In genomic region chr4:11223261-11223660, GRCh38 we compare ENCODE assay signal across 17 cellular contexts.
DNase-seq lines count a peak whose midpoint lies in the region.
"Had no signal": no experiment of that assay in that cellular context is flagged by ENCODE, and none has a peak within 500 bp of the region (broad histone marks: within the 10 kb centered on the region; RNA-seq: fewer than 3 reads in every experiment).

No MANE protein-coding gene starts in this region.

- peak overlapping the region; percentile 55 for H3K27ac ChIP-seq in ectodermal cell (ENCODE audit: insufficient read depth, low read depth, low read length, poor library complexity, severe bottlenecking)
- no peak overlapping the region for H3K27ac ChIP-seq in CD8-positive, alpha-beta memory T cell (ENCODE audit: low read depth, low read length)
- H3K27ac ChIP-seq: cardiac muscle cell, heart right ventricle, right atrium auricular region, upper lobe of left lung had no signal

- no peaks in the 10 kb centered on the region for H3K4me1 Mint-ChIP-seq in CD8-positive, alpha-beta memory T cell

- no peak overlapping the region for H3K4me3 Mint-ChIP-seq in CD8-positive, alpha-beta memory T cell
- H3K4me3 Mint-ChIP-seq: WTC11 had no signal

- no peaks in the 10 kb centered on the region for H3K36me3 ChIP-seq in ectodermal cell (ENCODE audit: control insufficient read depth, insufficient read depth, low read length)
- no peaks in the 10 kb centered on the region for H3K36me3 ChIP-seq in CD8-positive, alpha-beta memory T cell (ENCODE audit: insufficient read depth, low read length)
- H3K36me3 ChIP-seq: BE2C, cardiac muscle cell, heart right ventricle, right atrium auricular region, upper lobe of left lung had no signal

- WGBS in ectodermal cell, 2 experiments = 39 to 45% methylated on average over 6 of the region's 6 CpGs

- H3K4me1 ChIP-seq in ectodermal cell (ENCODE audit: control insufficient read depth, insufficient read depth, low read length) = peaks cover 6% of the 10 kb centered on the region
- H3K4me1 ChIP-seq in CD8-positive, alpha-beta memory T cell (ENCODE audit: insufficient read depth, low read length) = no peaks in the 10 kb centered on the region
- H3K4me1 ChIP-seq: BE2C, heart right ventricle, right atrium auricular region, upper lobe of left lung had no signal

- POLR2A ChIA-PET in CD8-positive, alpha-beta memory T cell (lab: Charles Lee) = no interaction called here

- no peaks in the 10 kb centered on the region for H3K9me3 ChIP-seq in ectodermal cell (ENCODE audit: control insufficient read depth, low read length)
- no peaks in the 10 kb centered on the region for H3K9me3 ChIP-seq in CD8-positive, alpha-beta memory T cell (ENCODE audit: low read length)
- H3K9me3 ChIP-seq: BE2C, right atrium auricular region, upper lobe of left lung had no signal

- no peaks in the 10 kb centered on the region for H3K36me3 Mint-ChIP-seq in CD8-positive, alpha-beta memory T cell

- no peaks in the 10 kb centered on the region for H3K27me3 Mint-ChIP-seq in CD8-positive, alpha-beta memory T cell

- peak; percentile 3 for DNase-seq in NCI-H2171 treated with DMSO at 0.1 percent for 48 hours (lab: John Stamatoyannopoulos, UW)
- no peak for DNase-seq in NCI-H2171 (lab: John Stamatoyannopoulos, UW)
- peak; percentile 74 for DNase-seq in NCI-H2227 (lab: John Stamatoyannopoulos, UW; ENCODE audit: unreplicated experiment)
- DNase-seq in dermis blood vessel endothelial cell = no peak
- DNase-seq in CD8-positive, alpha-beta memory T cell = no peak
- DNase-seq in HK-2 (ENCODE audit: unreplicated experiment) = no peak
- DNase-seq in AG08395 (ENCODE audit: low spot score) = no peak
- DNase-seq: activated CD4-positive, alpha-beta T cell treated with anti-CD3 and anti-CD28 coated beads, Interleukin-2, amount 50 U/mL, for 4 hours; BE2C; heart right ventricle; NCI-H1694; stimulated activated CD4-positive, alpha-beta T cell treated with anti-CD3 and anti-CD28 coated beads, Interleukin-12 subunit alpha, Interleukin-12 subunit beta, amount 100 ng/mL, for 4 hours; upper lobe of left lung had no signal

- CTCF ChIA-PET in CD8-positive, alpha-beta memory T cell (lab: Charles Lee) = no interaction called here

- H3K27me3 ChIP-seq in ectodermal cell (ENCODE audit: control insufficient read depth, insufficient read depth, low read length, poor library complexity, severe bottlenecking) = no peaks in the 10 kb centered on the region
- H3K27me3 ChIP-seq in CD8-positive, alpha-beta memory T cell (ENCODE audit: insufficient read depth, low read length, poor library complexity, severe bottlenecking) = no peaks in the 10 kb centered on the region
- H3K27me3 ChIP-seq: BE2C, cardiac muscle cell, right atrium auricular region, upper lobe of left lung had no signal

- H3K27ac Mint-ChIP-seq in CD8-positive, alpha-beta memory T cell = no peak overlapping the region
- H3K27ac Mint-ChIP-seq: WTC11 had no signal

- peaks cover 0 to 2% (median 0%) of the 10 kb centered on the region in 5 donors for H3K9me3 Mint-ChIP-seq in CD8-positive, alpha-beta memory T cell

- no peak overlapping the region for H3K4me3 ChIP-seq in ectodermal cell (ENCODE audit: insufficient read depth, low read depth, low read length)
- no peak overlapping the region for H3K4me3 ChIP-seq in CD8-positive, alpha-beta memory T cell (ENCODE audit: low read length)
- H3K4me3 ChIP-seq: cardiac muscle cell, heart right ventricle, right atrium auricular region, upper lobe of left lung had no signal

Comparison
In these comparisons a context has a peak if more than half of its experiments do, and no peak if none do; other contexts are left out.
1. DNase-seq: peak in NCI-H2171 treated with DMSO at 0.1 percent for 48 hours (single experiment) and NCI-H2227 (single experiment); none in NCI-H2171 (single experiment), dermis blood vessel endothelial cell (single experiment), CD8-positive, alpha-beta memory T cell (0 of 5), HK-2 (single experiment) and AG08395 (single experiment).